ENCODE assay signal across 23 cellular contexts in genomic region chr16:30600215-30600614, GRCh38.
"Had no signal": no experiment of that assay in that cellular context is flagged by ENCODE, and none has a peak within 500 bp of the region (broad histone marks: within the 10 kb centered on the region; RNA-seq: fewer than 3 reads in every experiment).

No MANE protein-coding gene starts in this region.

- H3K4me3 Mint-ChIP-seq: activated CD4-positive, alpha-beta T cell treated with anti-CD3 and anti-CD28 coated beads, Interleukin-2, amount 10 ng/mL, durations not matched to agents 7 days and 5 days; activated CD8-positive, alpha-beta T cell treated with anti-CD3 and anti-CD28 coated beads, Interleukin-2, amount 10 ng/mL, durations not matched to agents 7 days and 5 days; activated naive CD4-positive, alpha-beta T cell treated with anti-CD3 and anti-CD28 coated beads, Interleukin-2, amount 50 U/mL, for 24 hours; nephron; stimulated activated naive B cell treated with anti-CD40 and anti-IgM and Interleukin-4, amounts not matched to agents 10 μg/mL and 1 μg/mL and 100 μg/mL, for 72 hours had no signal

- H3K27me3 ChIP-seq: adrenal gland, esophagus squamous epithelium, heart right ventricle, spleen, upper lobe of right lung had no signal

- H3K27ac Mint-ChIP-seq: activated CD8-positive, alpha-beta T cell treated with anti-CD3 and anti-CD28 coated beads, Interleukin-2, amount 10 ng/mL, durations not matched to agents 7 days and 5 days; activated naive CD4-positive, alpha-beta T cell treated with anti-CD3 and anti-CD28 coated beads, Interleukin-2, amount 50 U/mL, for 24 hours; nephron had no signal

- H3K4me3 ChIP-seq: adrenal gland, esophagus squamous epithelium, heart right ventricle, left ventricle myocardium inferior, spleen, upper lobe of right lung had no signal

- H3K9ac ChIP-seq: parathyroid adenoma had no signal

- H2AFZ ChIP-seq: parathyroid adenoma had no signal

- DNase-seq: activated CD4-positive, alpha-beta T cell treated with anti-CD3 and anti-CD28 coated beads, Interleukin-2, amount 10 ng/mL, durations not matched to agents 7 days and 5 days; activated CD8-positive, alpha-beta T cell treated with anti-CD3 and anti-CD28 coated beads, Interleukin-2, amount 10 ng/mL, durations not matched to agents 7 days and 5 days; activated gamma-delta T cell; activated T-cell treated with anti-CD3 and anti-CD28 coated beads, Interleukin-2, amount 50 U/mL, for 48 hours; adrenal gland; dermis blood vessel endothelial cell; effector memory CD4-positive, alpha-beta T cell; esophagus squamous epithelium; heart right ventricle; kidney glomerular epithelial cell; left ventricle myocardium inferior; mammary epithelial cell; midbrain; spleen; stimulated activated CD4-positive, alpha-beta T cell treated with anti-CD3 and anti-CD28 coated beads, Interleukin-4, amount 100 ng/mL, for 4 hours; stimulated activated naive B cell treated with anti-CD40 and anti-IgM and Interleukin-4, amounts not matched to agents 10 μg/mL and 1 μg/mL and 100 μg/mL, for 72 hours; upper lobe of right lung had no signal

- FAIRE-seq: astrocyte, endothelial cell of umbilical vein had no signal

- H3K79me2 ChIP-seq: parathyroid adenoma had no signal

- ATAC-seq: activated CD4-positive, CD25-positive, alpha-beta regulatory T cell treated with anti-CD3 and anti-CD28 coated beads, Interleukin-2, amount 50 U/mL, for 24 hours; activated CD8-positive, alpha-beta T cell treated with anti-CD3 and anti-CD28 coated beads, Interleukin-2, amount 10 ng/mL, durations not matched to agents 7 days and 5 days; heart right ventricle; stimulated activated naive B cell treated with anti-CD40 and anti-IgM and Interleukin-4, amounts not matched to agents 10 μg/mL and 1 μg/mL and 100 μg/mL, for 72 hours; upper lobe of right lung had no signal

- H3K9me3 Mint-ChIP-seq: activated CD4-positive, alpha-beta T cell treated with anti-CD3 and anti-CD28 coated beads, Interleukin-2, amount 10 ng/mL, durations not matched to agents 7 days and 5 days; activated naive CD4-positive, alpha-beta T cell treated with anti-CD3 and anti-CD28 coated beads, Interleukin-2, amount 50 U/mL, for 24 hours; nephron; stimulated activated naive B cell treated with anti-CD40 and anti-IgM and Interleukin-4, amounts not matched to agents 10 μg/mL and 1 μg/mL and 100 μg/mL, for 72 hours had no signal

- H3K27ac ChIP-seq: adrenal gland, esophagus squamous epithelium, heart right ventricle, left ventricle myocardium inferior, parathyroid adenoma, spleen, upper lobe of right lung had no signal

- H3K9me3 ChIP-seq: adrenal gland, esophagus squamous epithelium, spleen, upper lobe of right lung had no signal

- H3K4me1 ChIP-seq: parathyroid adenoma had no signal
